ENCODE assay signal across 1 cellular context in the genomic region with DNA sequence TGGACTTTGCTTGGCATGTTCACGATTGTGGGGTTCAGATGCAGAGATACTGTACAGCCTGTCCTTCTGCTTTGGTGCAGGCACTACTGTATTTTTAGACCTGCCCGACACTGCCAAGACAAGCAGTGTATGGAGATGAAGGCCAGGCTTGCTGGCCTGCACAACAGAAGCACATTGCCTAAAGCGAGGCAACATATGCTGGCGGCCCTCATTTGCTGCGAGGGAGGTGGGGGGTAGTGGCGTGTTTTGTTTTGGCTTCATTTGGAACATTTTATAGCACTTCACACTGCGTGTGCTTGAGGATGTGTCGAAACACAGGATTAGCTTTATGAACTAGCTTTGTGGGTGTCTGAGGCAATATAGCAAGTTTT.
TF ChIP-seq lines count a peak whose summit lies in the region.

No MANE protein-coding gene starts in this region.

TF ChIP-seq in GM23338, 12 proteins besides CTCF, POLR2A, EP300 and RAD21 (continued from another document):
- TF ChIP-seq, protein P1, sequence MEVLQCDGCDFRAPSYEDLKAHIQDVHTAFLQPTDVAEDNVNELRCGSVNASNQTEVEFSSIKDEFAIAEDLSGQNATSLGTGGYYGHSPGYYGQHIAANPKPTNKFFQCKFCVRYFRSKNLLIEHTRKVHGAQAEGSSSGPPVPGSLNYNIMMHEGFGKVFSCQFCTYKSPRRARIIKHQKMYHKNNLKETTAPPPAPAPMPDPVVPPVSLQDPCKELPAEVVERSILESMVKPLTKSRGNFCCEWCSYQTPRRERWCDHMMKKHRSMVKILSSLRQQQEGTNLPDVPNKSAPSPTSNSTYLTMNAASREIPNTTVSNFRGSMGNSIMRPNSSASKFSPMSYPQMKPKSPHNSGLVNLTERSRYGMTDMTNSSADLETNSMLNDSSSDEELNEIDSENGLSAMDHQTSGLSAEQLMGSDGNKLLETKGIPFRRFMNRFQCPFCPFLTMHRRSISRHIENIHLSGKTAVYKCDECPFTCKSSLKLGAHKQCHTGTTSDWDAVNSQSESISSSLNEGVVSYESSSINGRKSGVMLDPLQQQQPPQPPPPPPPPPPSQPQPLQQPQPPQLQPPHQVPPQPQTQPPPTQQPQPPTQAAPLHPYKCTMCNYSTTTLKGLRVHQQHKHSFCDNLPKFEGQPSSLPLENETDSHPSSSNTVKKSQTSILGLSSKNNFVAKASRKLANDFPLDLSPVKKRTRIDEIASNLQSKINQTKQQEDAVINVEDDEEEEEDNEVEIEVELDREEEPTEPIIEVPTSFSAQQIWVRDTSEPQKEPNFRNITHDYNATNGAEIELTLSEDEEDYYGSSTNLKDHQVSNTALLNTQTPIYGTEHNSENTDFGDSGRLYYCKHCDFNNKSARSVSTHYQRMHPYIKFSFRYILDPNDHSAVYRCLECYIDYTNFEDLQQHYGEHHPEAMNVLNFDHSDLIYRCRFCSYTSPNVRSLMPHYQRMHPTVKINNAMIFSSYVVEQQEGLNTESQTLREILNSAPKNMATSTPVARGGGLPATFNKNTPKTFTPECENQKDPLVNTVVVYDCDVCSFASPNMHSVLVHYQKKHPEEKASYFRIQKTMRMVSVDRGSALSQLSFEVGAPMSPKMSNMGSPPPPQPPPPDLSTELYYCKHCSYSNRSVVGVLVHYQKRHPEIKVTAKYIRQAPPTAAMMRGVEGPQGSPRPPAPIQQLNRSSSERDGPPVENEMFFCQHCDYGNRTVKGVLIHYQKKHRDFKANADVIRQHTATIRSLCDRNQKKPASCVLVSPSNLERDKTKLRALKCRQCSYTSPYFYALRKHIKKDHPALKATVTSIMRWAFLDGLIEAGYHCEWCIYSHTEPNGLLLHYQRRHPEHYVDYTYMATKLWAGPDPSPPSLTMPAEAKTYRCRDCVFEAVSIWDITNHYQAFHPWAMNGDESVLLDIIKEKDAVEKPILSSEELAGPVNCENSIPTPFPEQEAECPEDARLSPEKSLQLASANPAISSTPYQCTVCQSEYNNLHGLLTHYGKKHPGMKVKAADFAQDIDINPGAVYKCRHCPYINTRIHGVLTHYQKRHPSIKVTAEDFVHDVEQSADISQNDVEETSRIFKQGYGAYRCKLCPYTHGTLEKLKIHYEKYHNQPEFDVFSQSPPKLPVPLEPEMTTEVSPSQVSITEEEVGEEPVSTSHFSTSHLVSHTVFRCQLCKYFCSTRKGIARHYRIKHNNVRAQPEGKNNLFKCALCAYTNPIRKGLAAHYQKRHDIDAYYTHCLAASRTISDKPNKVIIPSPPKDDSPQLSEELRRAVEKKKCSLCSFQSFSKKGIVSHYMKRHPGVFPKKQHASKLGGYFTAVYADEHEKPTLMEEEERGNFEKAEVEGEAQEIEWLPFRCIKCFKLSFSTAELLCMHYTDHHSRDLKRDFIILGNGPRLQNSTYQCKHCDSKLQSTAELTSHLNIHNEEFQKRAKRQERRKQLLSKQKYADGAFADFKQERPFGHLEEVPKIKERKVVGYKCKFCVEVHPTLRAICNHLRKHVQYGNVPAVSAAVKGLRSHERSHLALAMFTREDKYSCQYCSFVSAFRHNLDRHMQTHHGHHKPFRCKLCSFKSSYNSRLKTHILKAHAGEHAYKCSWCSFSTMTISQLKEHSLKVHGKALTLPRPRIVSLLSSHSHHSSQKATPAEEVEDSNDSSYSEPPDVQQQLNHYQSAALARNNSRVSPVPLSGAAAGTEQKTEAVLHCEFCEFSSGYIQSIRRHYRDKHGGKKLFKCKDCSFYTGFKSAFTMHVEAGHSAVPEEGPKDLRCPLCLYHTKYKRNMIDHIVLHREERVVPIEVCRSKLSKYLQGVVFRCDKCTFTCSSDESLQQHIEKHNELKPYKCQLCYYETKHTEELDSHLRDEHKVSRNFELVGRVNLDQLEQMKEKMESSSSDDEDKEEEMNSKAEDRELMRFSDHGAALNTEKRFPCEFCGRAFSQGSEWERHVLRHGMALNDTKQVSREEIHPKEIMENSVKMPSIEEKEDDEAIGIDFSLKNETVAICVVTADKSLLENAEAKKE (CRISPR knock-in tag; IDR thresholded peaks at IDR 0.05) = no peak
- TF ChIP-seq POLR2AphosphoS5 (IDR thresholded peaks at IDR 0.05; ENCODE audit: low read depth) (no peak), EZH2phosphoT487 (IDR thresholded peaks at IDR 0.05; ENCODE audit: unreplicated experiment) (no peak), NANOG (IDR thresholded peaks at IDR 0.05; ENCODE audit: borderline replicate concordance) (no peak), ZNF114 (CRISPR knock-in tag; IDR thresholded peaks at IDR 0.05) (no peak), STAT1 (IDR thresholded peaks at IDR 0.05; ENCODE audit: unreplicated experiment) (no peak), ZNF331 (CRISPR knock-in tag; IDR thresholded peaks at IDR 0.05; ENCODE audit: low read depth) (no peak), REST (IDR thresholded peaks at IDR 0.05; ENCODE audit: unreplicated experiment) (no peak), CREB1 (CRISPR knock-in tag; IDR thresholded peaks at IDR 0.05; ENCODE audit: low read depth) (no peak), EZH2 (IDR thresholded peaks at IDR 0.05; ENCODE audit: low read depth, unreplicated experiment) (no peak)
- TF ChIP-seq, protein P2, sequence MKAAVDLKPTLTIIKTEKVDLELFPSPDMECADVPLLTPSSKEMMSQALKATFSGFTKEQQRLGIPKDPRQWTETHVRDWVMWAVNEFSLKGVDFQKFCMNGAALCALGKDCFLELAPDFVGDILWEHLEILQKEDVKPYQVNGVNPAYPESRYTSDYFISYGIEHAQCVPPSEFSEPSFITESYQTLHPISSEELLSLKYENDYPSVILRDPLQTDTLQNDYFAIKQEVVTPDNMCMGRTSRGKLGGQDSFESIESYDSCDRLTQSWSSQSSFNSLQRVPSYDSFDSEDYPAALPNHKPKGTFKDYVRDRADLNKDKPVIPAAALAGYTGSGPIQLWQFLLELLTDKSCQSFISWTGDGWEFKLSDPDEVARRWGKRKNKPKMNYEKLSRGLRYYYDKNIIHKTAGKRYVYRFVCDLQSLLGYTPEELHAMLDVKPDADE (IDR thresholded peaks at IDR 0.05) = no peak
